ENCODE assay signal across 9 cellular contexts in genomic region chr18:5543036-5543671, GRCh38. TPM values are rescaled to one million over a fixed set of nuclear protein-coding genes. Genes with fewer than 3 reads are reported as not detected.
A peak's percentile ranks its signal among the peaks of the same experiment; 100 is the strongest.
DNase-seq lines count a peak whose midpoint lies in the region; ATAC-seq and TF ChIP-seq lines count a peak whose summit lies in the region.
"Had no signal": no experiment of that assay in that cellular context is flagged by ENCODE, and none has a peak within 500 bp of the region (broad histone marks: within the 10 kb centered on the region; RNA-seq: fewer than 3 reads in every experiment).

No MANE protein-coding gene starts in this region.

- no peaks in the 10 kb centered on the region for H3K36me3 ChIP-seq in WERI-Rb-1
- H3K36me3 ChIP-seq in left ventricle myocardium inferior: no peaks in the 10 kb centered on the region
- no peaks in the 10 kb centered on the region for H3K36me3 ChIP-seq in rectal smooth muscle tissue (ENCODE audit: control insufficient read depth, insufficient read depth, low read length)

- intact Hi-C loops in left ventricle myocardium inferior (cut with micrococcal nuclease): no loop called here

- no peak for ATAC-seq in HG02840 (IDR thresholded peaks at IDR 0.05; ENCODE audit: low FRiP score, unreplicated experiment)

- POLR2A ChIA-PET in GM10248 (lab: Yijun Ruan, JAX): no interaction called here

- no peak for TF ChIP-seq CTCF in WERI-Rb-1 (IDR thresholded peaks at IDR 0.05; ENCODE audit: low read depth, low read length)
- TF ChIP-seq CTCF in left ventricle myocardium inferior (IDR thresholded peaks at IDR 0.05; ENCODE audit: borderline replicate concordance): no peak
- no peak for TF ChIP-seq CTCF in GM10248 (IDR thresholded peaks at IDR 0.05; ENCODE audit: control extremely low read depth, extremely low read depth, low read depth, missing control alignments)

- H3K27ac ChIP-seq in WERI-Rb-1 (peak overlapping the region; percentile 94), left ventricle myocardium inferior (replicated peaks) (peak overlapping the region; percentile 62), rectal smooth muscle tissue (ENCODE audit: low read depth, low read length) (peak overlapping the region; percentile 83)

- no peaks in the 10 kb centered on the region for H3K27me3 ChIP-seq in WERI-Rb-1 (ENCODE audit: insufficient read depth, low read depth, severe bottlenecking)
- peaks cover 65% of the 10 kb centered on the region for H3K27me3 ChIP-seq in left ventricle myocardium inferior (ENCODE audit: low read depth)
- no peaks in the 10 kb centered on the region for H3K27me3 ChIP-seq in rectal smooth muscle tissue (ENCODE audit: control insufficient read depth, insufficient read depth, low read length)

- H3K9me3 ChIP-seq in WERI-Rb-1 (ENCODE audit: severe bottlenecking): no peaks in the 10 kb centered on the region
- H3K9me3 ChIP-seq in left ventricle myocardium inferior (replicated peaks): no peaks in the 10 kb centered on the region

- no peak overlapping the region for H3K9ac ChIP-seq in rectal smooth muscle tissue (ENCODE audit: low read length)

- H3K4me3 ChIP-seq in WERI-Rb-1 (ENCODE audit: low read depth, low read length) (peak overlapping the region; percentile 71), left ventricle myocardium inferior (peak overlapping the region; percentile 69), rectal smooth muscle tissue (ENCODE audit: low read length) (peak overlapping the region; percentile 61)

- CTCF ChIA-PET in GM10248 (lab: Yijun Ruan, JAX): no interaction called here

- H3K4me1 ChIP-seq in left ventricle myocardium inferior: peaks cover 11% of the 10 kb centered on the region
- H3K4me1 ChIP-seq in rectal smooth muscle tissue (ENCODE audit: control insufficient read depth, insufficient read depth, low read length): peaks cover 2% of the 10 kb centered on the region

- DNase-seq in GM03348 (ENCODE audit: low spot score) (peak; percentile 48), WERI-Rb-1 (peak; percentile 53), left ventricle myocardium inferior (no peak), MV-4-11 (lab: John Stamatoyannopoulos, UW) (no peak), midbrain (lab: John Stamatoyannopoulos, UW) (no peak), GM10248 (ENCODE audit: extremely low spot score) (no peak)
- DNase-seq: Karpas-422 had no signal

RNA-seq across cellular contexts. Expression of gene EPB41L3, which starts 0.6 kb away (rescaled TPM):
- total RNA-seq in left ventricle myocardium inferior: 6.3 TPM

Comparison
In these comparisons a context has a peak if more than half of its experiments do, and no peak if none do; other contexts are left out.
1. DNase-seq: peak in GM03348 (single experiment) and WERI-Rb-1 (single experiment); none in left ventricle myocardium inferior (single experiment), MV-4-11 (single experiment), midbrain (single experiment) and GM10248 (single experiment).
2. Peak in every context shown above with its lines, with median percentiles within 50 percentile points of each other: H3K27ac ChIP-seq and H3K4me3 ChIP-seq.